In genomic region chr18:8912348-8913057, GRCh38 we compare ENCODE assay signal across 1 cellular context.
A peak's percentile ranks its signal among the peaks of the same experiment; 100 is the strongest.
TF ChIP-seq lines count a peak whose summit lies in the region.

No MANE protein-coding gene starts in this region.

TF ChIP-seq in K562, 482 proteins besides CTCF, POLR2A, EP300 and RAD21 (continued from another document):
- peak; percentile 80; the same call in 1 of the 2 replicates for TF ChIP-seq THAP12 (CRISPR knock-in tag; IDR thresholded peaks at IDR 0.05)
- TF ChIP-seq HOXB6 (CRISPR knock-in tag; IDR thresholded peaks at IDR 0.05; ENCODE audit: borderline replicate concordance): no peak
- peak; percentile 97 for TF ChIP-seq TFAP4 (CRISPR knock-in tag; IDR thresholded peaks at IDR 0.05; ENCODE audit: borderline replicate concordance)
- no peak for TF ChIP-seq NCOA2 (IDR thresholded peaks at IDR 0.05; ENCODE audit: partially characterized antibody in 2 of 2)
- peak; percentile 29 for TF ChIP-seq HNRNPLL (IDR thresholded peaks at IDR 0.05; ENCODE audit: low read depth, low read length, poor library complexity, severe bottlenecking)
- TF ChIP-seq DACH1 (IDR thresholded peaks at IDR 0.05; ENCODE audit: partially characterized antibody): no peak
- TF ChIP-seq ZNF589 (CRISPR knock-in tag; IDR thresholded peaks at IDR 0.05; ENCODE audit: low read depth): no peak
- no peak for TF ChIP-seq ZNF398 (CRISPR knock-in tag; IDR thresholded peaks at IDR 0.05)
- no peak for TF ChIP-seq ETV1 (tag; conservative IDR thresholded peaks at IDR 0.05; ENCODE audit: low read depth)
- TF ChIP-seq POLR3G (IDR thresholded peaks at IDR 0.05; ENCODE audit: extremely low read depth, insufficient read length, insufficient replicate concordance): no peak
- TF ChIP-seq CTCFL (IDR thresholded peaks at IDR 0.05; ENCODE audit: borderline replicate concordance, insufficient read depth, low read depth, low read length, poor library complexity, severe bottlenecking): no peak
- TF ChIP-seq RBBP5 (IDR thresholded peaks at IDR 0.05; ENCODE audit: borderline replicate concordance, insufficient read depth, low read length, poor library complexity, severe bottlenecking): peak; percentile 64
- no peak for TF ChIP-seq NCOA1 (IDR thresholded peaks at IDR 0.05; ENCODE audit: low read depth)
- TF ChIP-seq ELF4 (CRISPR knock-in tag; IDR thresholded peaks at IDR 0.05): peak; percentile 19; the same call in 1 of the 2 replicates
- TF ChIP-seq NCOR1 (IDR thresholded peaks at IDR 0.05): no peak
- TF ChIP-seq JUN (IDR thresholded peaks at IDR 0.05; ENCODE audit: borderline replicate concordance, low read depth, low read length): peak; percentile 44; the same call in 1 of the 2 replicates
- TF ChIP-seq JUN (CRISPR knock-in tag; IDR thresholded peaks at IDR 0.05; ENCODE audit: borderline replicate concordance): no peak
- no peak for TF ChIP-seq SREBF1 (IDR thresholded peaks at IDR 0.05; ENCODE audit: borderline replicate concordance, low read depth, low read length)
- peak; percentile 76; the same call in 1 of the 2 replicates for TF ChIP-seq ZNF764 (CRISPR knock-in tag; IDR thresholded peaks at IDR 0.05; ENCODE audit: low read depth)
- TF ChIP-seq ZNF583 (CRISPR knock-in tag; IDR thresholded peaks at IDR 0.05): peak; percentile 90
- TF ChIP-seq HDAC1 (IDR thresholded peaks at IDR 0.05): peak in 1 of 2 experiments; percentile 62; a peak in 2 of 4 replicates
- no peak for TF ChIP-seq HNRNPUL1 (IDR thresholded peaks at IDR 0.05; ENCODE audit: low read length)
- TF ChIP-seq ERF (CRISPR knock-in tag; IDR thresholded peaks at IDR 0.05): peak; percentile 82; the same call in 1 of the 2 replicates
- TF ChIP-seq PHF20 (IDR thresholded peaks at IDR 0.05; ENCODE audit: partially characterized antibody): no peak
- no peak for TF ChIP-seq STAG1 (CRISPR knock-in tag; IDR thresholded peaks at IDR 0.05; ENCODE audit: borderline replicate concordance)
- peak; percentile 70; the same call in 1 of the 2 replicates for TF ChIP-seq ZNF263 (CRISPR knock-in tag; IDR thresholded peaks at IDR 0.05; ENCODE audit: borderline replicate concordance)
- TF ChIP-seq DMBX1 (CRISPR knock-in tag; IDR thresholded peaks at IDR 0.05; ENCODE audit: borderline replicate concordance): peak; percentile 90
- TF ChIP-seq HDAC2 (IDR thresholded peaks at IDR 0.05): peak; percentile 47
- no peak for TF ChIP-seq SAFB (IDR thresholded peaks at IDR 0.05; ENCODE audit: borderline replicate concordance, low read depth, low read length)
- 0 out of 4 replicates have a peak, but pooled peaks of 1 of the 2 experiments have one; percentile 45 for TF ChIP-seq TEAD1 (CRISPR knock-in tag; IDR thresholded peaks at IDR 0.05)
- peak; percentile 25 for TF ChIP-seq NEUROD1 (IDR thresholded peaks at IDR 0.05; ENCODE audit: borderline replicate concordance, low read depth, low read length, partially characterized antibody)
- 0 out of 2 replicates have a peak, but pooled peaks have one; percentile 44 for TF ChIP-seq ZNF175 (CRISPR knock-in tag; IDR thresholded peaks at IDR 0.05; ENCODE audit: low read depth)
- no peak for TF ChIP-seq PYGO2 (tag; IDR thresholded peaks at IDR 0.05)
- TF ChIP-seq CLOCK (CRISPR knock-in tag; IDR thresholded peaks at IDR 0.05; ENCODE audit: borderline replicate concordance): no peak
- peak; percentile 75 for TF ChIP-seq RBFOX2 (IDR thresholded peaks at IDR 0.05; ENCODE audit: low read depth, low read length)
- no peak for TF ChIP-seq CBX8 (IDR thresholded peaks at IDR 0.05; ENCODE audit: borderline replicate concordance, extremely low read depth, low read depth, low read length, poor library complexity, severe bottlenecking)
- no peak for TF ChIP-seq SFPQ (IDR thresholded peaks at IDR 0.05; ENCODE audit: low read depth, low read length)
